Comparison of ENCODE assay signal across 10 cellular contexts in genomic region chr5:66151491-66151890, GRCh38.
"Had no signal": no experiment of that assay in that cellular context is flagged by ENCODE, and none has a peak within 500 bp of the region (broad histone marks: within the 10 kb centered on the region; RNA-seq: fewer than 3 reads in every experiment).

No MANE protein-coding gene starts in this region.

- H3K27ac Mint-ChIP-seq: activated naive CD4-positive, alpha-beta T cell treated with anti-CD3 and anti-CD28 coated beads for 36 hours; stimulated activated naive CD8-positive, alpha-beta T cell treated with anti-CD3 and anti-CD28 coated beads, Interleukin-15, amount 100 ng/mL, for 72 hours had no signal

- H3K4me3 Mint-ChIP-seq: activated naive CD4-positive, alpha-beta T cell treated with anti-CD3 and anti-CD28 coated beads for 36 hours; neural crest cell; stimulated activated naive CD8-positive, alpha-beta T cell treated with anti-CD3 and anti-CD28 coated beads, Interleukin-15, amount 100 ng/mL, for 72 hours had no signal

- H3K4me3 ChIP-seq: testis had no signal

- DNase-seq: activated naive CD4-positive, alpha-beta T cell treated with anti-CD3 and anti-CD28 coated beads for 36 hours; anterior cingulate cortex; dermis blood vessel endothelial cell; hypothalamus; kidney glomerular epithelial cell; stimulated activated CD4-positive, alpha-beta T cell treated with anti-CD3 and anti-CD28 coated beads, Interleukin-12 subunit alpha, Interleukin-12 subunit beta, amount 100 ng/mL, for 4 hours; stimulated activated naive CD8-positive, alpha-beta T cell treated with anti-CD3 and anti-CD28 coated beads, Interleukin-15, amount 100 ng/mL, for 72 hours; T-helper 2 cell; testis had no signal

- H3K9me3 Mint-ChIP-seq: activated naive CD4-positive, alpha-beta T cell treated with anti-CD3 and anti-CD28 coated beads for 36 hours; stimulated activated naive CD8-positive, alpha-beta T cell treated with anti-CD3 and anti-CD28 coated beads, Interleukin-15, amount 100 ng/mL, for 72 hours had no signal

- H3K27me3 Mint-ChIP-seq: stimulated activated naive CD8-positive, alpha-beta T cell treated with anti-CD3 and anti-CD28 coated beads, Interleukin-15, amount 100 ng/mL, for 72 hours had no signal

- H3K9me3 ChIP-seq: testis had no signal

- H3K27me3 ChIP-seq: testis had no signal
